In genomic region chr11:75440960-75441803, GRCh38 we compare ENCODE assay signal across 1 cellular context.
TF ChIP-seq lines count a peak whose summit lies in the region.

No MANE protein-coding gene starts in this region.

TF ChIP-seq in H1, 55 proteins besides CTCF, POLR2A, EP300 and RAD21:
- TF ChIP-seq KDM5A (IDR thresholded peaks at IDR 0.05; ENCODE audit: low read length): no peak
- TF ChIP-seq SIX5 (IDR thresholded peaks at IDR 0.05; ENCODE audit: low read depth, low read length): no peak
- no peak for TF ChIP-seq CEBPB (IDR thresholded peaks at IDR 0.05; ENCODE audit: low read depth, low read length)
- TF ChIP-seq TBP (IDR thresholded peaks at IDR 0.05; ENCODE audit: low read depth, low read length): no peak
- TF ChIP-seq CHD2 (IDR thresholded peaks at IDR 0.05; ENCODE audit: low read length): no peak
